ENCODE assay signal across 13 cellular contexts in the genomic region with DNA sequence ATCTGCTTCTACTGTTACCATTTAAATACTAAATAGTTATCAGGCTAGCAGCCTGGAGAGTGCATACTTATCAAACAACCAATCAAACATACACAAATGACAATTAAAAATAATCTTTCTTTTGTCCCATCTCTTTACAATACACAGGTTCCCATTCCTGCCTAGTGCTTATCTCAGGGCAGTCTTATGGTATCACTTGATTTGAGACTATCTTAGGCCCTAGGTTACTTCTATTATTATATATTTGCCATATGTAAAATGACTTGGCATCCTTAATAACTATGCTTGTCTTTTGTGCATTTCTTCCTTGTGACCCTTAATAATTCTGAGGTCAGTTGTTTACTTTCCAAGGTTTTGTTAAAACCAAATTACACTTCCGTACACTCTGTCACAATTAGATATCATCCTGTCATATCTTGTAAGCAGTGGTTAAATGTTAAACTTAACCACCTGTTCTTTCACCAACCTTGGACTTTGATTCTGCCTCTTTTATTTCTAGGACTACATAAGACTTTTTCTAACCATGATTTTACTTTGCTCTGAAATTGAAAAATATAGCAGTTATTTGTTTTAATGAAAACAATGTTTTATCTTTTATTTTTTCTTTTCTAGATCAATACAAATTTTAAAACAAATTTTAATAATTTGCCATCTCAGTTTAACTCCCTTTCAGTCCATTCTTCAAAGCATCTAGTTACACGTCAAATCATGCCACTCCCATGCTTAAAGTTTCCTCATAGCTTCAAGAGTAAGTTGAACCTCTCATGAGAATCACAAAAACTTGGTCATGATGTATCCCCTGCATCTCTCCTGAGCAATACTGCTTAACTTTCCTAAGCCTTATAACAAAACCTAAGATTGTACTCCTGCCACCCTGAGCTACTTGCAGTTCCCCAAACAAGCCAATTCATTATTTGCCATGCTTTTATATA.
DNase-seq lines count a peak whose midpoint lies in the region; ATAC-seq and TF ChIP-seq lines count a peak whose summit lies in the region.
"Had no signal": no experiment of that assay in that cellular context is flagged by ENCODE, and none has a peak within 500 bp of the region (broad histone marks: within the 10 kb centered on the region; RNA-seq: fewer than 3 reads in every experiment).

No MANE protein-coding gene starts in this region.

- H3K36me3 Mint-ChIP-seq in progenitor cell of endocrine pancreas (ENCODE audit: insufficient read depth) = no peaks in the 10 kb centered on the region
- H3K36me3 Mint-ChIP-seq: CD14-positive monocyte; CD4-positive, alpha-beta memory T cell had no signal

- ATAC-seq in left colon = peak; percentile 93
- ATAC-seq: GM23338 had no signal

- no peaks in the 10 kb centered on the region for H3K27me3 Mint-ChIP-seq in progenitor cell of endocrine pancreas
- H3K27me3 Mint-ChIP-seq: CD4-positive, alpha-beta memory T cell had no signal

- intact Hi-C loops in left colon (cut with DNase I, micrococcal nuclease) = no loop called here

- no peak overlapping the region for H3K4me3 Mint-ChIP-seq in progenitor cell of endocrine pancreas (ENCODE audit: low read depth)
- H3K4me3 Mint-ChIP-seq: CD14-positive monocyte; CD4-positive, alpha-beta memory T cell; GM23338; H9 had no signal

- peaks cover 41% of the 10 kb centered on the region for H3K4me1 Mint-ChIP-seq in progenitor cell of endocrine pancreas (ENCODE audit: low read depth)
- H3K4me1 Mint-ChIP-seq: CD14-positive monocyte; CD4-positive, alpha-beta memory T cell had no signal

- peak overlapping the region; percentile 63 for H3K27ac Mint-ChIP-seq in progenitor cell of endocrine pancreas
- H3K27ac Mint-ChIP-seq: CD14-positive monocyte; CD4-positive, alpha-beta memory T cell; GM23338; H9 had no signal

- H3K9me3 Mint-ChIP-seq in progenitor cell of endocrine pancreas (ENCODE audit: low read depth) = no peaks in the 10 kb centered on the region
- H3K9me3 Mint-ChIP-seq: GM23338, H9 had no signal

- DNase-seq in NCI-H146 (lab: John Stamatoyannopoulos, UW) = peak; percentile 8
- no peak for DNase-seq in NCI-H146 treated with DMSO at 0.1 percent for 48 hours (lab: John Stamatoyannopoulos, UW; ENCODE audit: unreplicated experiment)
- DNase-seq in left colon = no peak
- no peak for DNase-seq in progenitor cell of endocrine pancreas (ENCODE audit: low spot score, unreplicated experiment)
- DNase-seq in A172 (ENCODE audit: low spot score) = no peak
- DNase-seq in GOT3 (lab: John Stamatoyannopoulos, UW) = no peak
- no peak for DNase-seq in activated CD4-positive, alpha-beta T cell treated with anti-CD3 and anti-CD28 coated beads for 48 hours
- DNase-seq: CD4-positive, alpha-beta memory T cell; GDM1; H9; IMR-90 had no signal

- no peak for TF ChIP-seq CTCF in progenitor cell of endocrine pancreas (IDR thresholded peaks at IDR 0.05; ENCODE audit: unreplicated experiment)
